8 cellular contexts compared by ENCODE assay signal in genomic region chr20:45890997-45891983, GRCh38.
DNase-seq lines count a peak whose midpoint lies in the region; ATAC-seq and TF ChIP-seq lines count a peak whose summit lies in the region.

CTSA (plus strand) TSS chr20:45891335; CDS start chr20:45891569, 234 bp downstream.
NEURL2 (minus strand) TSS chr20:45891208; CDS start chr20:45890991, 217 bp downstream.

- H3K27me3 ChIP-seq in iPS-20b (ENCODE audit: insufficient read depth, low read length) = no peaks in the 10 kb centered on the region

- H3K9ac ChIP-seq in iPS-20b (ENCODE audit: low read depth, low read length) = peak within 1 kb of the TSS; percentile 88

- peak; percentile 66 for ATAC-seq in HG02973 (IDR thresholded peaks at IDR 0.05; ENCODE audit: unreplicated experiment)

- peak within 1 kb of the TSS; percentile 81 for H3K4me3 ChIP-seq in iPS-20b (ENCODE audit: low read length)
- H3K4me3 ChIP-seq in skin epidermis = peak within 1 kb of the TSS; percentile 53 to 93 (median 78)

- no peaks in the 10 kb centered on the region for H3K9me3 ChIP-seq in iPS-20b (ENCODE audit: insufficient read depth, low read depth, low read length)

- peak; percentile 21 for DNase-seq in NCI-H2107 (lab: John Stamatoyannopoulos, UW)
- DNase-seq in NCI-H2107 treated with DMSO at 0.1 percent for 48 hours (lab: John Stamatoyannopoulos, UW; ENCODE audit: unreplicated experiment) = no peak
- peak; percentile 23 for DNase-seq in NCI-H2029 treated with DMSO at 0.1 percent for 48 hours (lab: John Stamatoyannopoulos, UW)
- DNase-seq in T47D (ENCODE audit: low read depth in 1 of 2, low spot score in 1 of 2) = peak; percentile 95 to 100

- H3K4me1 ChIP-seq in iPS-20b (ENCODE audit: insufficient read depth, low read length) = no peaks in the 10 kb centered on the region

- H3K36me3 ChIP-seq in iPS-20b (ENCODE audit: insufficient read depth, low read depth, low read length) = peaks cover 37% of the 10 kb centered on the region

- H3K27ac ChIP-seq in VCaP (peak within 1 kb of the TSS; percentile 81), iPS-20b (ENCODE audit: low read length) (peak within 1 kb of the TSS; percentile 43), skin epidermis (peak within 1 kb of the TSS; percentile 36 to 92 (median 78))

- no peak for TF ChIP-seq CTCF in VCaP (conservative IDR thresholded peaks at IDR 0.05)

- in situ Hi-C loops in T47D (cut with HindIII; ENCODE audit: low pct_unique_long_range_greater_than_20kb, low sequenced_read_pairs) = no loop called here
